ENCODE assay signal across 1 cellular context in the genomic region with DNA sequence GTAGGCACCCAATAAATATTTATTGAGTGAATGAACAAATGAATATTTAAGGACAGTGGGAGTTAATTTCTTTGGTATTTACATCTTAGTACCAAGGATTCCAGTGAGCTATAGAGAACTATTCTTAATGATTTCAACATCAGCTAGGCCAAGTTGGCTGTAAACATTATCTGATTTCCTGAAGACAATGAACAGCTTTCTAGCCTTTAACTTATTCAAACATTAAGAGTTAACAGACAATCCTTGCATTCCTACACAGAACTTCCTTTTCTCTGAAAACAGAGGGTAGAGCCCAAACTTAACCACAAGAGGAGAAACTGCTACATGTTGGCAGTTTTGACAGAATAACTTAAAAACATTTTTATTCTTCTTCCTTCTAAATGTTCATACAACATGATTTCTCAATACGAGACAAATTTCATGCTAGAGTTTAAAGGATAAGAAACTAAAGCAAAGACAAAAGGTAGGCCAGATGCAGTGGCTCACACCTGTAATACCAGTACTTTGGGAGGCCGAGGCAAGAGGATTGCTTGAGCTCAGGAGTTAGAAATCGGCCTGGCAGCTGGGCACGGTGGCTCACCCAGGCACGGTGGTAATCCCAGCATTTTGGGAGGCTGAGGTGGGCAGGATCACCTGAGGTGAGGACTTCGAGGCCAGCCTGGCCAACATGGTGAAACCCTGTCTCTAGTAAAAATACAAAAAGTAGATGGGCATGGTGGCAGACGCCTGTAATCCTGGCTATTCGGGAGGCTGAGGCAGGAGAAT.
TF ChIP-seq lines count a peak whose summit lies in the region.

No MANE protein-coding gene starts in this region.

TF ChIP-seq in K562, 482 proteins besides CTCF, POLR2A, EP300 and RAD21:
- TF ChIP-seq, protein P1, sequence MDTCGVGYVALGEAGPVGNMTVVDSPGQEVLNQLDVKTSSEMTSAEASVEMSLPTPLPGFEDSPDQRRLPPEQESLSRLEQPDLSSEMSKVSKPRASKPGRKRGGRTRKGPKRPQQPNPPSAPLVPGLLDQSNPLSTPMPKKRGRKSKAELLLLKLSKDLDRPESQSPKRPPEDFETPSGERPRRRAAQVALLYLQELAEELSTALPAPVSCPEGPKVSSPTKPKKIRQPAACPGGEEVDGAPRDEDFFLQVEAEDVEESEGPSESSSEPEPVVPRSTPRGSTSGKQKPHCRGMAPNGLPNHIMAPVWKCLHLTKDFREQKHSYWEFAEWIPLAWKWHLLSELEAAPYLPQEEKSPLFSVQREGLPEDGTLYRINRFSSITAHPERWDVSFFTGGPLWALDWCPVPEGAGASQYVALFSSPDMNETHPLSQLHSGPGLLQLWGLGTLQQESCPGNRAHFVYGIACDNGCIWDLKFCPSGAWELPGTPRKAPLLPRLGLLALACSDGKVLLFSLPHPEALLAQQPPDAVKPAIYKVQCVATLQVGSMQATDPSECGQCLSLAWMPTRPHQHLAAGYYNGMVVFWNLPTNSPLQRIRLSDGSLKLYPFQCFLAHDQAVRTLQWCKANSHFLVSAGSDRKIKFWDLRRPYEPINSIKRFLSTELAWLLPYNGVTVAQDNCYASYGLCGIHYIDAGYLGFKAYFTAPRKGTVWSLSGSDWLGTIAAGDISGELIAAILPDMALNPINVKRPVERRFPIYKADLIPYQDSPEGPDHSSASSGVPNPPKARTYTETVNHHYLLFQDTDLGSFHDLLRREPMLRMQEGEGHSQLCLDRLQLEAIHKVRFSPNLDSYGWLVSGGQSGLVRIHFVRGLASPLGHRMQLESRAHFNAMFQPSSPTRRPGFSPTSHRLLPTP (IDR thresholded peaks at IDR 0.05; ENCODE audit: borderline replicate concordance, extremely low read depth, insufficient read length): no peak
- TF ChIP-seq KDM1A (IDR thresholded peaks at IDR 0.05): no peak
- TF ChIP-seq CEBPB (tag; IDR thresholded peaks at IDR 0.05): 0 out of 2 replicates have a peak, but pooled peaks have one; percentile 19
- no peak for TF ChIP-seq HNRNPLL (IDR thresholded peaks at IDR 0.05; ENCODE audit: low read depth, low read length, poor library complexity, severe bottlenecking)
- TF ChIP-seq PHTF2 (CRISPR knock-in tag; IDR thresholded peaks at IDR 0.05): no peak
TF ChIP-seq in K562: peak in this region for 1.
